In the genomic region with DNA sequence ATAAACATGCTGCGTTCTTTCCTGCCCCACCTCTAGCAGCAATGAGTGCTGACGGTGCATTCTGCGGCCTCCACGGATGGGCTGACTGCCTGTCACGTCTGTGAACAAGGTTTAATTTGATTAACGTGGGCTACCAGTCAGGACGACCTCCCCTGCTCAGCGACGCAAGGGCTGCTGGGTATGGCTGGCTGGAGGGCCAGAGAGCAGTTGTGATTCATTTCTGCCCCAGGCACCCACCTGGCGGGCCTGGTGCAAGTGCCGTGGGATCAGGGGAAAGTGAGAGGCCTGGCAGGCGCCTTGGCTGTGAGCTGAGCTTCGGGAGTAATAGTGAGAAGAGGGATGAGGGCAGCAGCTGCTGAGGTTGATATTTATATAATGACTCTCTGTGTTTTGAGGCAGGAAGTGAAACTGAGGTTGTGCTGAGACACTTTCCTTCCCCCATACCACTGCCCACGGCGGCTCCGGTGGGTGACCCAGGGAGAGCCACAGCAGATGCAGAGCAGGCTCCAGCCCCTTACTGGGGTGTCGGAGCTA, we compare ENCODE assay signal across 8 cellular contexts.
DNase-seq lines count a peak whose midpoint lies in the region; ATAC-seq and TF ChIP-seq lines count a peak whose summit lies in the region.

No MANE protein-coding gene starts in this region.

- H3K36me3 ChIP-seq in BLaER1 (no peaks in the 10 kb centered on the region), trophoblast cell (ENCODE audit: control insufficient read depth in 1 of 2, insufficient read depth in 2 of 2, low read length in 2 of 2) (no peaks in the 10 kb centered on the region)

- H3K4me2 ChIP-seq in BLaER1, result peak overlapping the region; percentile 82
- H3K4me2 ChIP-seq in trophoblast cell (ENCODE audit: low read length), result no peak overlapping the region

- no CpG with 5 or more reads among the region's 17 CpGs for WGBS in trophoblast cell (ENCODE audit: extremely low coverage, insufficient coverage, insufficient read length)

- H3K4me3 ChIP-seq in BLaER1, result no peak overlapping the region
- no peak overlapping the region for H3K4me3 ChIP-seq in trophoblast cell (ENCODE audit: low read depth, low read length)
- no peak overlapping the region for H3K4me3 ChIP-seq in coronary artery

- H3K27me3 ChIP-seq in BLaER1 (no peaks in the 10 kb centered on the region), trophoblast cell (ENCODE audit: insufficient read depth, low read length) (no peaks in the 10 kb centered on the region)

- H3K4me1 ChIP-seq in BLaER1, result peaks cover 29% of the 10 kb centered on the region
- peaks cover 2 to 3% of the 10 kb centered on the region in 2 experiments for H3K4me1 ChIP-seq in trophoblast cell (ENCODE audit: control insufficient read depth in 1 of 2, insufficient read depth in 2 of 2, low read length in 2 of 2)

- no peak overlapping the region for H2AK5ac ChIP-seq in trophoblast cell (ENCODE audit: low read length)

- H3K79me1 ChIP-seq in trophoblast cell (ENCODE audit: low read length), result no peaks in the 10 kb centered on the region

- no peaks in the 10 kb centered on the region for H3K79me2 ChIP-seq in trophoblast cell (ENCODE audit: control insufficient read depth, insufficient read depth, low read length, poor library complexity)

- H2BK12ac ChIP-seq in trophoblast cell (ENCODE audit: low read length), result no peak overlapping the region

- no peak overlapping the region for H3K18ac ChIP-seq in trophoblast cell (ENCODE audit: low read length)

- ATAC-seq in GM19324 (IDR thresholded peaks at IDR 0.05; ENCODE audit: low FRiP score, unreplicated experiment), result peak; percentile 92
- ATAC-seq in HG03159 (IDR thresholded peaks at IDR 0.05; ENCODE audit: unreplicated experiment), result peak; percentile 96

- H3K27ac ChIP-seq in BLaER1, result peak overlapping the region; percentile 76
- no peak overlapping the region for H3K27ac ChIP-seq in trophoblast cell (ENCODE audit: low read depth, low read length)
- no peak overlapping the region for H3K27ac ChIP-seq in coronary artery

- TF ChIP-seq CTCF in coronary artery (IDR thresholded peaks at IDR 0.05), result no peak

- no peak overlapping the region for H2BK5ac ChIP-seq in trophoblast cell (ENCODE audit: low read depth, low read length, poor library complexity)

- no peaks in the 10 kb centered on the region for H4K20me1 ChIP-seq in BLaER1

- H2AFZ ChIP-seq in trophoblast cell (ENCODE audit: insufficient read depth, low read length, poor library complexity), result no peak overlapping the region

- no peak overlapping the region for H4K12ac ChIP-seq in trophoblast cell (ENCODE audit: low read depth, low read length)

- DNase-seq in activated CD4-positive, alpha-beta T cell treated with anti-CD3 and anti-CD28 coated beads, Interleukin-2, amount 50 U/mL, for 48 hours, result peak; percentile 44 to 64
- DNase-seq in trophoblast cell (peak; percentile 56 to 60), OCI-M1 (lab: John Stamatoyannopoulos, UW) (no peak), DMS79 treated with DMSO at 0.1 percent for 48 hours (lab: John Stamatoyannopoulos, UW) (no peak), coronary artery (ENCODE audit: low spot score) (no peak)

- no peak overlapping the region for H4K8ac ChIP-seq in trophoblast cell (ENCODE audit: low read depth, low read length)

- no peak overlapping the region for H4K91ac ChIP-seq in trophoblast cell (ENCODE audit: low read depth, low read length)

- no peak overlapping the region for H2BK120ac ChIP-seq in trophoblast cell (ENCODE audit: insufficient read depth, low read length, poor library complexity)

- H3K9ac ChIP-seq in BLaER1 (peak overlapping the region; percentile 57; the same call in 1 of the 2 replicates), trophoblast cell (ENCODE audit: low read length) (no peak overlapping the region)

- H3K9me3 ChIP-seq in BLaER1, result no peaks in the 10 kb centered on the region
- H3K9me3 ChIP-seq in trophoblast cell (ENCODE audit: insufficient read depth, low read depth, low read length), result no peaks in the 10 kb centered on the region

- H3K23ac ChIP-seq in trophoblast cell (ENCODE audit: low read length), result no peak overlapping the region

- H3K14ac ChIP-seq in trophoblast cell (ENCODE audit: low read length), result no peak overlapping the region

- no peak overlapping the region for H3K4ac ChIP-seq in trophoblast cell (ENCODE audit: low read depth, low read length)

Comparison
In these comparisons a context has a peak if more than half of its experiments do, and no peak if none do; other contexts are left out.
1. DNase-seq: peak in activated CD4-positive, alpha-beta T cell treated with anti-CD3 and anti-CD28 coated beads, Interleukin-2, amount 50 U/mL, for 48 hours (2 of 2) and trophoblast cell (2 of 2); none in OCI-M1 (single experiment), DMS79 treated with DMSO at 0.1 percent for 48 hours (single experiment) and coronary artery (single experiment).